ENCODE assay signal across 11 cellular contexts in genomic region chr3:143751643-143752178, GRCh38.
DNase-seq lines count a peak whose midpoint lies in the region; ATAC-seq, FAIRE-seq and TF ChIP-seq lines count a peak whose summit lies in the region.
"Had no signal": no experiment of that assay in that cellular context is flagged by ENCODE, and none has a peak within 500 bp of the region (broad histone marks: within the 10 kb centered on the region; RNA-seq: fewer than 3 reads in every experiment).

No MANE protein-coding gene starts in this region.

- H3K27me3 ChIP-seq in GM23338 (ENCODE audit: insufficient read depth) (no peaks in the 10 kb centered on the region), GM12878 (replicated peaks in 1 of 2; ENCODE audit: control insufficient read depth in 2 of 2, insufficient read depth in 2 of 2, low read length in 1 of 2) (no peaks in the 10 kb centered on the region)
- H3K27me3 ChIP-seq: right lobe of liver had no signal

- H3F3A ChIP-seq in GM23338 (replicated peaks; ENCODE audit: low read depth), result no peaks in the 10 kb centered on the region

- H3K27me3 Mint-ChIP-seq in GM23338 (ENCODE audit: insufficient read depth, low read depth, poor library complexity), result no peaks in the 10 kb centered on the region
- no peaks in the 10 kb centered on the region for H3K27me3 Mint-ChIP-seq in chondrocyte (ENCODE audit: low read depth)
- H3K27me3 Mint-ChIP-seq: brain had no signal

- peak overlapping the region; percentile 47; the same call in 1 of the 2 replicates for H2AFZ ChIP-seq in GM23338
- H2AFZ ChIP-seq in OCI-LY7 (ENCODE audit: low read length), result no peak overlapping the region
- peak overlapping the region; percentile 6; the same call in 1 of the 2 replicates for H2AFZ ChIP-seq in GM12878 (ENCODE audit: control insufficient read depth, low read depth, low read length)

- WGBS in GM12878 (ENCODE audit: insufficient coverage, insufficient replicate concordance, low lambda C conversion rate, missing lambda C conversion rate), result 31% methylated on average over 4 of the region's 4 CpGs

- no peak for TF ChIP-seq POLR2A in GM12878 (IDR thresholded peaks at IDR 0.05; ENCODE audit: low read depth, low read length)

- BruUV-seq in OCI-LY7 (replicated peaks; lab: Mats Ljungman, UMichigan) (no TSS peak), GM12878 (replicated peaks; lab: Mats Ljungman, UMichigan) (no TSS peak)

- H3K4me1 ChIP-seq in GM23338 (ENCODE audit: insufficient read depth) (no peaks in the 10 kb centered on the region), OCI-LY7 (ENCODE audit: insufficient read depth, low read length, poor library complexity, severe bottlenecking) (peaks cover 3% of the 10 kb centered on the region), GM12878 (ENCODE audit: control insufficient read depth, insufficient read depth, low read length) (peaks cover 6% of the 10 kb centered on the region; the same call in 1 of the 2 replicates)
- H3K4me1 ChIP-seq: right lobe of liver had no signal

- intact Hi-C loops in OCI-LY7 (cut with micrococcal nuclease; ENCODE audit: unreplicated experiment) (no loop called here), GM12878 (cut with micrococcal nuclease; ENCODE audit: unreplicated experiment) (no loop called here)

- H3K9ac ChIP-seq in GM12878 (ENCODE audit: control insufficient read depth, insufficient read depth, low read length), result no peak overlapping the region

- no peak for TF ChIP-seq RAD21 in GM12878 (IDR thresholded peaks at IDR 0.05; ENCODE audit: insufficient read depth, low read depth, low read length)

- ATAC-seq in GM23338 (no peak), GM12878 (peak; percentile 76)

- no peaks in the 10 kb centered on the region for H3K36me3 Mint-ChIP-seq in GM23338 (ENCODE audit: low read depth)
- no peaks in the 10 kb centered on the region for H3K36me3 Mint-ChIP-seq in chondrocyte (ENCODE audit: low read depth)
- H3K36me3 Mint-ChIP-seq: brain had no signal

- POLR2A ChIA-PET in OCI-LY7 (lab: Charles Lee) (interaction anchor here (0.6 kb wide), 1 partner anchor 667 kb away, joined by 4 read pairs; no protein-coding TSS in a partner anchor), GM12878 (lab: Charles Lee) (no interaction called here)

- CTCF ChIA-PET in OCI-LY7 (lab: Charles Lee; ENCODE audit: unreplicated experiment), result no interaction called here
- CTCF ChIA-PET in GM12878 (lab: Yijun Ruan, JAX), result no interaction called here

- in situ Hi-C loops in GM12878 (cut with MboI), result no loop called here

- FAIRE-seq in GM12878 (lab: Jason Lieb, UNC) (peak; percentile 13), D721Med (lab: Jason Lieb, UNC) (no peak), frontal cortex (lab: Jason Lieb, UNC) (no peak)

- H3K27ac ChIP-seq in GM23338 (ENCODE audit: low read depth), result no peak overlapping the region
- H3K27ac ChIP-seq in OCI-LY7 (ENCODE audit: low read depth, low read length, poor library complexity, severe bottlenecking), result no peak overlapping the region
- no peak overlapping the region for H3K27ac ChIP-seq in GM12878 (ENCODE audit: control insufficient read depth, insufficient read depth)
- H3K27ac ChIP-seq: HL-60, right lobe of liver had no signal

- H3K79me2 ChIP-seq in GM23338 (replicated peaks; ENCODE audit: insufficient read depth) (no peaks in the 10 kb centered on the region), OCI-LY7 (ENCODE audit: insufficient read depth, low read depth, low read length) (no peaks in the 10 kb centered on the region), GM12878 (ENCODE audit: control insufficient read depth, insufficient read depth, low read length) (no peaks in the 10 kb centered on the region)

- SMC1A ChIA-PET in GM12878 (lab: Charles Lee; ENCODE audit: uncharacterized antibody, unreplicated experiment), result no interaction called here

- H3K9me3 Mint-ChIP-seq in GM23338 (no peaks in the 10 kb centered on the region), chondrocyte (ENCODE audit: low read depth) (no peaks in the 10 kb centered on the region)
- H3K9me3 Mint-ChIP-seq: brain had no signal

- H3K36me3 ChIP-seq in GM23338 (ENCODE audit: insufficient read depth), result no peaks in the 10 kb centered on the region
- H3K36me3 ChIP-seq in OCI-LY7 (ENCODE audit: insufficient read depth, low read length), result no peaks in the 10 kb centered on the region
- no peaks in the 10 kb centered on the region for H3K36me3 ChIP-seq in GM12878 (ENCODE audit: control insufficient read depth in 2 of 2, insufficient read depth in 2 of 2, low read length in 1 of 2)
- H3K36me3 ChIP-seq: right lobe of liver had no signal

- no peak for TF ChIP-seq CTCF in GM12865 (IDR thresholded peaks at IDR 0.05; ENCODE audit: insufficient read depth, low read depth, low read length, missing control alignments)
- TF ChIP-seq CTCF in GM23338 (conservative IDR thresholded peaks at IDR 0.05; ENCODE audit: low read depth in 2 of 2), result no peak
- TF ChIP-seq CTCF in OCI-LY7 (conservative IDR thresholded peaks at IDR 0.05; ENCODE audit: low read length), result no peak
- no peak for TF ChIP-seq CTCF in GM12878 (IDR thresholded peaks at IDR 0.05 in 2 of 3, conservative IDR thresholded peaks at IDR 0.05 in 1 of 3; ENCODE audit: control insufficient read depth in 2 of 3, extremely low read depth in 1 of 3, insufficient read depth in 1 of 3, low read depth in 3 of 3, low read length in 3 of 3)
- TF ChIP-seq CTCF in chondrocyte (IDR thresholded peaks at IDR 0.05), result no peak
- no peak for TF ChIP-seq CTCF in D721Med (IDR thresholded peaks at IDR 0.05; ENCODE audit: insufficient read depth, missing control alignments)

- H3K9me2 ChIP-seq in GM23338 (ENCODE audit: insufficient read depth) (peaks cover 4% of the 10 kb centered on the region; the same call in 1 of the 2 replicates), OCI-LY7 (ENCODE audit: insufficient read depth, low read length) (no peaks in the 10 kb centered on the region)

- no peak for TF ChIP-seq EP300 in GM12878 (IDR thresholded peaks at IDR 0.05; ENCODE audit: borderline replicate concordance in 1 of 2, control insufficient read depth in 1 of 2, low read depth in 2 of 2, low read length in 2 of 2)

- H3K27ac Mint-ChIP-seq in GM23338 (no peak overlapping the region; the same call in 1 of the 2 replicates), chondrocyte (ENCODE audit: unreplicated experiment) (no peak overlapping the region)

- RAD21 ChIA-PET in GM12878 (lab: Charles Lee; ENCODE audit: unreplicated experiment), result no interaction called here

- no peak overlapping the region for H3K4me2 ChIP-seq in GM23338
- no peak overlapping the region for H3K4me2 ChIP-seq in OCI-LY7 (ENCODE audit: low read length)
- no peak overlapping the region for H3K4me2 ChIP-seq in GM12878 (ENCODE audit: control insufficient read depth, insufficient read depth)

- peak; percentile 42 for DNase-seq in GM12865 (ENCODE audit: low read depth)
- no peak for DNase-seq in GM23338 (ENCODE audit: low spot score)
- peak; percentile 1 for DNase-seq in OCI-LY7 (ENCODE audit: low spot score)
- DNase-seq in GM12878 (ENCODE audit: low read depth, low spot score), result peak; percentile 24
- DNase-seq in chondrocyte (ENCODE audit: low spot score), result no peak
- no peak for DNase-seq in D721Med (ENCODE audit: insufficient read length, low spot score)
- DNase-seq in NK-92 treated with Interleukin-12 subunit alpha and Interleukin-12 subunit beta, amount 100 ng/mL, for 24 hours (lab: John Stamatoyannopoulos, UW), result no peak
- no peak for DNase-seq in frontal cortex (ENCODE audit: low spot score in 2 of 2)
- DNase-seq: right lobe of liver had no signal

- H3K4me3 ChIP-seq in GM12865 (ENCODE audit: low read depth, low read length), result no peak overlapping the region
- no peak overlapping the region for H3K4me3 ChIP-seq in GM23338
- no peak overlapping the region for H3K4me3 ChIP-seq in OCI-LY7 (ENCODE audit: low read depth, low read length, poor library complexity, severe bottlenecking)
- no peak overlapping the region for H3K4me3 ChIP-seq in GM12878
- H3K4me3 ChIP-seq: right lobe of liver had no signal

- H3K4me3 Mint-ChIP-seq in GM23338, result no peak overlapping the region
- no peak overlapping the region for H3K4me3 Mint-ChIP-seq in chondrocyte (ENCODE audit: unreplicated experiment)
- H3K4me3 Mint-ChIP-seq: brain had no signal

- H3K9me3 ChIP-seq in OCI-LY7 (ENCODE audit: low read length), result no peaks in the 10 kb centered on the region
- H3K9me3 ChIP-seq in GM12878 (replicated peaks; ENCODE audit: control insufficient read depth, insufficient read depth, low read length), result no peaks in the 10 kb centered on the region
- H3K9me3 ChIP-seq: right lobe of liver had no signal

- peaks cover 6% of the 10 kb centered on the region for H3K4me1 Mint-ChIP-seq in GM23338
- H3K4me1 Mint-ChIP-seq in chondrocyte (ENCODE audit: low read depth), result no peaks in the 10 kb centered on the region

- H4K20me1 ChIP-seq in GM23338 (replicated peaks; ENCODE audit: insufficient read depth), result no peaks in the 10 kb centered on the region
- no peaks in the 10 kb centered on the region for H4K20me1 ChIP-seq in OCI-LY7 (ENCODE audit: insufficient read depth, low read length)
- no peaks in the 10 kb centered on the region for H4K20me1 ChIP-seq in GM12878 (ENCODE audit: control insufficient read depth, insufficient read depth)

TF ChIP-seq in GM23338, 12 proteins besides CTCF, POLR2A, EP300 and RAD21 (continues in another document):
- no peak for TF ChIP-seq POLR2AphosphoS5 (IDR thresholded peaks at IDR 0.05; ENCODE audit: low read depth)
- TF ChIP-seq EZH2 (IDR thresholded peaks at IDR 0.05; ENCODE audit: low read depth, unreplicated experiment), result no peak
- TF ChIP-seq JUNB (IDR thresholded peaks at IDR 0.05; ENCODE audit: unreplicated experiment), result no peak
- TF ChIP-seq ZNF114 (CRISPR knock-in tag; IDR thresholded peaks at IDR 0.05), result no peak

TF ChIP-seq in GM12878, 131 proteins besides CTCF, POLR2A, EP300 and RAD21:
- no peak for TF ChIP-seq FOXM1 (IDR thresholded peaks at IDR 0.05; ENCODE audit: low read depth, low read length)
- peak; percentile 72 for TF ChIP-seq SPI1 (IDR thresholded peaks at IDR 0.05; ENCODE audit: borderline replicate concordance, insufficient read depth, low read depth, low read length)
- no peak for TF ChIP-seq IRF3 (IDR thresholded peaks at IDR 0.05)
- TF ChIP-seq ATF7 (IDR thresholded peaks at IDR 0.05; ENCODE audit: low read depth), result no peak
- 0 out of 4 replicates have a peak, but pooled peaks of 1 of the 2 experiments have one; percentile 20 for TF ChIP-seq ETV6 (conservative IDR thresholded peaks at IDR 0.05 in 1 of 2, IDR thresholded peaks at IDR 0.05 in 1 of 2; ENCODE audit: borderline replicate concordance in 1 of 2, low read depth in 1 of 2)
- no peak for TF ChIP-seq BRCA1 (IDR thresholded peaks at IDR 0.05; ENCODE audit: low read depth, low read length)
- peak; percentile 35; the same call in 1 of the 2 replicates for TF ChIP-seq RUNX3 (IDR thresholded peaks at IDR 0.05; ENCODE audit: low read length)
TF ChIP-seq in GM12878: peak in this region for 3.

Comparison
In these comparisons a context has a peak if more than half of its experiments do, and no peak if none do; other contexts are left out.
1. DNase-seq: peak in GM12865 (single experiment), OCI-LY7 (single experiment) and GM12878 (single experiment); none in GM23338 (single experiment), chondrocyte (single experiment), D721Med (single experiment), NK-92 treated with Interleukin-12 subunit alpha and Interleukin-12 subunit beta, amount 100 ng/mL, for 24 hours (single experiment) and frontal cortex (0 of 2).